8 cellular contexts compared by ENCODE assay signal in genomic region chr1:153985341-153985912, GRCh38. TPM values are rescaled to one million over a fixed set of nuclear protein-coding genes. Genes with fewer than 3 reads are reported as not detected.
DNase-seq lines count a peak whose midpoint lies in the region; ATAC-seq, FAIRE-seq and TF ChIP-seq lines count a peak whose summit lies in the region.

No MANE protein-coding gene starts in this region.

- BruUV-seq in A673 (replicated peaks; lab: Mats Ljungman, UMichigan) = TSS peak; percentile 2

- peak overlapping the region in 1 of 3 donors; percentile 64 for H3K27ac Mint-ChIP-seq in IgD-negative memory B cell
- H3K27ac Mint-ChIP-seq in activated naive CD8-positive, alpha-beta T cell treated with anti-CD3 and anti-CD28 coated beads, Interleukin-2, amount 50 U/mL, for 24 hours = peak overlapping the region; percentile 92

- peak; percentile 86 for DNase-seq in A673 (ENCODE audit: low spot score)
- peak; percentile 68 for DNase-seq in activated naive CD8-positive, alpha-beta T cell treated with anti-CD3 and anti-CD28 coated beads, Interleukin-2, amount 50 U/mL, for 24 hours
- DNase-seq in iPS DF 6.9 (ENCODE audit: low read depth, low spot score) = no peak
- DNase-seq in stimulated activated CD4-positive, alpha-beta T cell treated with anti-CD3 and anti-CD28 coated beads, Interleukin-15, amount 100 ng/mL, for 24 hours = peak; percentile 70
- DNase-seq in NCI-H187 (lab: John Stamatoyannopoulos, UW) = no peak
- no peak for DNase-seq in NCI-H774 (lab: John Stamatoyannopoulos, UW)
- DNase-seq in D721Med (ENCODE audit: insufficient read length, low spot score) = no peak

- H3K4me1 Mint-ChIP-seq in IgD-negative memory B cell = peaks cover 20 to 21% (median 21%) of the 10 kb centered on the region in 3 donors
- peaks cover 38% of the 10 kb centered on the region for H3K4me1 Mint-ChIP-seq in activated naive CD8-positive, alpha-beta T cell treated with anti-CD3 and anti-CD28 coated beads, Interleukin-2, amount 50 U/mL, for 24 hours

- peaks cover 23% of the 10 kb centered on the region for H3K36me3 ChIP-seq in A673 (ENCODE audit: insufficient read depth, low read length, poor library complexity, severe bottlenecking)
- peaks cover 14% of the 10 kb centered on the region; the same call in 1 of the 2 replicates for H3K36me3 ChIP-seq in iPS DF 6.9 (ENCODE audit: control insufficient read depth, insufficient read depth, low read length)

- CTCF ChIA-PET in A673 (lab: Charles Lee) = interaction anchor here (1.1 kb wide), 1 partner anchor 308 kb away, joined by 5 read pairs; no protein-coding TSS in a partner anchor

- TF ChIP-seq CTCF in A673 (conservative IDR thresholded peaks at IDR 0.05; ENCODE audit: low read depth, low read length) = no peak
- no peak for TF ChIP-seq CTCF in D721Med (IDR thresholded peaks at IDR 0.05; ENCODE audit: insufficient read depth, missing control alignments)

- H3K36me3 Mint-ChIP-seq in IgD-negative memory B cell = no peaks in the 10 kb centered on the region
- peaks cover 4% of the 10 kb centered on the region for H3K36me3 Mint-ChIP-seq in activated naive CD8-positive, alpha-beta T cell treated with anti-CD3 and anti-CD28 coated beads, Interleukin-2, amount 50 U/mL, for 24 hours (ENCODE audit: low read depth)

- H3K4me3 ChIP-seq in A673 (ENCODE audit: low read depth, low read length, poor library complexity, severe bottlenecking) (peak overlapping the region; percentile 83), iPS DF 6.9 (ENCODE audit: low read length) (peak overlapping the region; percentile 49)

- H3K27me3 ChIP-seq in A673 (replicated peaks; ENCODE audit: insufficient read depth, low read depth, low read length, poor library complexity) (no peaks in the 10 kb centered on the region), iPS DF 6.9 (ENCODE audit: control insufficient read depth, insufficient read depth, low read length) (no peaks in the 10 kb centered on the region)

- peak overlapping the region; percentile 49 to 87 (median 62) for H3K4me3 Mint-ChIP-seq in IgD-negative memory B cell
- H3K4me3 Mint-ChIP-seq in activated naive CD8-positive, alpha-beta T cell treated with anti-CD3 and anti-CD28 coated beads, Interleukin-2, amount 50 U/mL, for 24 hours = peak overlapping the region; percentile 88

- H3K27me3 Mint-ChIP-seq in IgD-negative memory B cell = no peaks in the 10 kb centered on the region
- H3K27me3 Mint-ChIP-seq in activated naive CD8-positive, alpha-beta T cell treated with anti-CD3 and anti-CD28 coated beads, Interleukin-2, amount 50 U/mL, for 24 hours = no peaks in the 10 kb centered on the region

- FAIRE-seq in D721Med (lab: Jason Lieb, UNC) = no peak

- intact Hi-C loops in A673 (cut with micrococcal nuclease; ENCODE audit: unreplicated experiment) = loop anchor here (5.0 to 10.0 kb wide), 3 partner anchors 163 to 471 kb away; no protein-coding TSS in a partner anchor

- POLR2A ChIA-PET in A673 (lab: Charles Lee; ENCODE audit: low non-redundant PET) = interaction anchor here (1.1 kb wide), 1 partner anchor 22 kb away, joined by 6 read pairs; the partner anchor contains the start of gene SLC39A1

- peak overlapping the region; percentile 80 for H3K27ac ChIP-seq in A673 (ENCODE audit: low read depth, low read length, poor library complexity, severe bottlenecking)
- H3K27ac ChIP-seq in iPS DF 6.9 (ENCODE audit: low read length) = no peak overlapping the region

- H3K9me3 Mint-ChIP-seq in IgD-negative memory B cell = peaks cover 0 to 2% (median 0%) of the 10 kb centered on the region in 3 donors
- H3K9me3 Mint-ChIP-seq in activated naive CD8-positive, alpha-beta T cell treated with anti-CD3 and anti-CD28 coated beads, Interleukin-2, amount 50 U/mL, for 24 hours = no peaks in the 10 kb centered on the region

- H3K9me3 ChIP-seq in A673 (ENCODE audit: low read depth, low read length, poor library complexity, severe bottlenecking) (no peaks in the 10 kb centered on the region), iPS DF 6.9 (ENCODE audit: control insufficient read depth, insufficient read depth, low read length) (no peaks in the 10 kb centered on the region)

- peaks cover 14% of the 10 kb centered on the region for H3K4me1 ChIP-seq in A673 (ENCODE audit: insufficient read depth, low read length, poor library complexity, severe bottlenecking)
- peaks cover 1% of the 10 kb centered on the region; the same call in 1 of the 2 replicates for H3K4me1 ChIP-seq in iPS DF 6.9 (ENCODE audit: control insufficient read depth, insufficient read depth, low read length)

- no CpG with 5 or more reads among the region's 7 CpGs for WGBS in iPS DF 6.9 (ENCODE audit: insufficient coverage, insufficient read length)

- ATAC-seq in activated naive CD8-positive, alpha-beta T cell treated with anti-CD3 and anti-CD28 coated beads, Interleukin-2, amount 50 U/mL, for 24 hours = peak; percentile 78

RNA-seq across cellular contexts. Expression of gene RAB13, which starts 0.7 kb away (rescaled TPM):
- total RNA-seq in A673 (2021) = 169 and 206 TPM in 2 replicates
- not detected for polyA plus RNA-seq in IgD-negative memory B cell

RNA-seq across cellular contexts. Expression of gene RPS27, which starts 5.1 kb away (rescaled TPM):
- total RNA-seq in A673 (2021) = 1,464 and 1,548 TPM in 2 replicates
- polyA plus RNA-seq in IgD-negative memory B cell = 22,392 TPM

RNA-seq across cellular contexts. Expression of gene JTB, which starts 8.0 kb away (rescaled TPM):
- total RNA-seq in A673 (2021) = 126 and 142 TPM in 2 replicates
- 344 TPM for polyA plus RNA-seq in IgD-negative memory B cell

RNA-seq across cellular contexts. Expression of gene CREB3L4, which starts 17.7 kb away (rescaled TPM):
- 8.7 and 14.4 TPM in 2 replicates for total RNA-seq in A673 (2021)
- 6.5 TPM for polyA plus RNA-seq in IgD-negative memory B cell

RNA-seq across cellular contexts. Expression of gene SLC39A1, which starts 22.1 kb away (rescaled TPM):
- total RNA-seq in A673 (2021) = 90.7 and 97.3 TPM in 2 replicates
- polyA plus RNA-seq in IgD-negative memory B cell = 52.0 TPM

Comparison
In these comparisons a context has a peak if more than half of its experiments do, and no peak if none do; other contexts are left out.
1. DNase-seq: peak in A673 (single experiment), activated naive CD8-positive, alpha-beta T cell treated with anti-CD3 and anti-CD28 coated beads, Interleukin-2, amount 50 U/mL, for 24 hours (single experiment) and stimulated activated CD4-positive, alpha-beta T cell treated with anti-CD3 and anti-CD28 coated beads, Interleukin-15, amount 100 ng/mL, for 24 hours (single experiment); none in iPS DF 6.9 (single experiment), NCI-H187 (0 of 2), NCI-H774 (single experiment) and D721Med (single experiment).